In genomic region chr1:40476924-40477679, GRCh38 we compare ENCODE assay signal across 9 cellular contexts. TPM values are rescaled to one million over a fixed set of nuclear protein-coding genes. Genes with fewer than 3 reads are reported as not detected.
DNase-seq lines count a peak whose midpoint lies in the region; ATAC-seq, FAIRE-seq and TF ChIP-seq lines count a peak whose summit lies in the region.
"Had no signal": no experiment of that assay in that cellular context is flagged by ENCODE, and none has a peak within 500 bp of the region (broad histone marks: within the 10 kb centered on the region; RNA-seq: fewer than 3 reads in every experiment).

Gene ZFP69, plus strand, starts transcription at chr1:40477290. Its CDS starts 2,072 bp downstream, at chr1:40479362.

- no peak for TF ChIP-seq CTCF in D721Med (IDR thresholded peaks at IDR 0.05; ENCODE audit: insufficient read depth, missing control alignments)
- TF ChIP-seq CTCF in astrocyte (IDR thresholded peaks at IDR 0.05; ENCODE audit: insufficient read depth, low read depth, low read length), result no peak
- no peak for TF ChIP-seq CTCF in sigmoid colon (IDR thresholded peaks at IDR 0.05)

- H2AFZ ChIP-seq in astrocyte (ENCODE audit: low read depth, low read length), result peak within 1 kb of the TSS; percentile 93

- peak; percentile 60 for DNase-seq in D721Med (ENCODE audit: insufficient read length, low spot score)
- DNase-seq in MV-4-11 (lab: John Stamatoyannopoulos, UW), result peak; percentile 74
- DNase-seq in T-helper 2 cell treated with Interferon-gamma antibody and Interleukin-4, amounts not matched to agents 5 μg/mL and 100 μg/mL, for 36 hours (ENCODE audit: low spot score), result peak; percentile 63
- peak; percentile 47 for DNase-seq in astrocyte (ENCODE audit: low read depth)
- peak in 45 of 51 donors; percentile 7 to 68 (median 36) for DNase-seq in hypothalamus (lab: John Stamatoyannopoulos, UW)
- peak; percentile 74 for DNase-seq in sigmoid colon
- no peak for DNase-seq in RCC 7860 (ENCODE audit: low spot score)

- no peaks in the 10 kb centered on the region for H4K20me1 ChIP-seq in astrocyte (ENCODE audit: insufficient read depth, low read length)

- peak within 1 kb of the TSS; percentile 82 for H3K4me3 ChIP-seq in astrocyte (ENCODE audit: insufficient read depth, low read depth, low read length)
- peak within 1 kb of the TSS; percentile 51 to 92 (median 76) for H3K4me3 ChIP-seq in sigmoid colon

- 1% methylated on average over 65 of the region's 65 CpGs for WGBS in sigmoid colon, 2 donors

- peaks cover 14% of the 10 kb centered on the region for H3K4me1 Mint-ChIP-seq in T-helper 2 cell treated with Interferon-gamma antibody and Interleukin-4, amounts not matched to agents 5 μg/mL and 100 μg/mL, for 36 hours (ENCODE audit: low read depth)
- peaks cover 3% of the 10 kb centered on the region for H3K4me1 Mint-ChIP-seq in astrocyte (ENCODE audit: low read depth, unreplicated experiment)

- FAIRE-seq in D721Med (lab: Jason Lieb, UNC) (no peak), astrocyte (lab: Jason Lieb, UNC) (no peak), RCC 7860 (lab: Jason Lieb, UNC) (no peak)
- FAIRE-seq: TTC549 had no signal

- peaks cover 6% of the 10 kb centered on the region for H3K9me3 ChIP-seq in astrocyte (ENCODE audit: insufficient read depth, low read depth, low read length)
- peaks cover 0 to 12% (median 1%) of the 10 kb centered on the region in 4 donors for H3K9me3 ChIP-seq in sigmoid colon

- H3K27ac Mint-ChIP-seq in T-helper 2 cell treated with Interferon-gamma antibody and Interleukin-4, amounts not matched to agents 5 μg/mL and 100 μg/mL, for 36 hours, result peak within 1 kb of the TSS; percentile 82
- H3K27ac Mint-ChIP-seq in astrocyte (ENCODE audit: unreplicated experiment), result no peak within 1 kb of the TSS

- peak; percentile 64 for ATAC-seq in GM21619 (IDR thresholded peaks at IDR 0.05; ENCODE audit: unreplicated experiment)

- no peaks in the 10 kb centered on the region for H3K79me2 ChIP-seq in astrocyte (ENCODE audit: insufficient read depth, low read length)

- H3K27me3 ChIP-seq in astrocyte (ENCODE audit: insufficient read depth, low read length) (no peaks in the 10 kb centered on the region), sigmoid colon (no peaks in the 10 kb centered on the region)

- H3K27me3 Mint-ChIP-seq in T-helper 2 cell treated with Interferon-gamma antibody and Interleukin-4, amounts not matched to agents 5 μg/mL and 100 μg/mL, for 36 hours (ENCODE audit: low read depth), result no peaks in the 10 kb centered on the region
- H3K27me3 Mint-ChIP-seq in astrocyte (ENCODE audit: low read depth, unreplicated experiment), result no peaks in the 10 kb centered on the region

- peak within 1 kb of the TSS; percentile 83 for H3K4me3 Mint-ChIP-seq in T-helper 2 cell treated with Interferon-gamma antibody and Interleukin-4, amounts not matched to agents 5 μg/mL and 100 μg/mL, for 36 hours
- H3K4me3 Mint-ChIP-seq in astrocyte (ENCODE audit: unreplicated experiment), result peak within 1 kb of the TSS; percentile 85

- no peak within 1 kb of the TSS for H3K27ac ChIP-seq in astrocyte (ENCODE audit: low read depth, low read length)
- H3K27ac ChIP-seq in sigmoid colon, result peak within 1 kb of the TSS; percentile 71 to 74 (median 72)

- intact Hi-C loops in sigmoid colon (cut with DNase I), result no loop called here

- H3K36me3 Mint-ChIP-seq in T-helper 2 cell treated with Interferon-gamma antibody and Interleukin-4, amounts not matched to agents 5 μg/mL and 100 μg/mL, for 36 hours (ENCODE audit: low read depth), result peaks cover 41% of the 10 kb centered on the region
- peaks cover 22% of the 10 kb centered on the region for H3K36me3 Mint-ChIP-seq in astrocyte (ENCODE audit: low read depth, unreplicated experiment)

- H3K4me2 ChIP-seq in astrocyte (ENCODE audit: low read length), result peak within 1 kb of the TSS; percentile 92

- H3K36me3 ChIP-seq in astrocyte (ENCODE audit: insufficient read depth, low read length) (no peaks in the 10 kb centered on the region), sigmoid colon (peaks cover 0 to 7% (median under 1%) of the 10 kb centered on the region in 4 donors)

- peaks cover 45% of the 10 kb centered on the region for H3K9me3 Mint-ChIP-seq in T-helper 2 cell treated with Interferon-gamma antibody and Interleukin-4, amounts not matched to agents 5 μg/mL and 100 μg/mL, for 36 hours
- H3K9me3 Mint-ChIP-seq in astrocyte (ENCODE audit: unreplicated experiment), result peaks cover 48% of the 10 kb centered on the region

- no peak for TF ChIP-seq POLR2A in sigmoid colon (IDR thresholded peaks at IDR 0.05)

- peak within 1 kb of the TSS; percentile 72 for H3K9ac ChIP-seq in astrocyte (ENCODE audit: low read length)

- TF ChIP-seq EP300 in sigmoid colon (IDR thresholded peaks at IDR 0.05), result no peak

- H3K4me1 ChIP-seq in astrocyte (ENCODE audit: insufficient read depth, low read length), result peaks cover 7% of the 10 kb centered on the region
- peaks cover 0 to 13% (median 6%) of the 10 kb centered on the region in 4 donors for H3K4me1 ChIP-seq in sigmoid colon

RNA-seq across cellular contexts. Expression of gene ZFP69, which starts in this region (rescaled TPM):
- 1.4 and 1.8 TPM in 2 replicates for total RNA-seq in astrocyte
- total RNA-seq in sigmoid colon, result 1 to 10 TPM; 2.3 to 7.2 (median 3.7) TPM
- 1 to 10 TPM in 2 of 3 donors, under 1 TPM in 1; 0.92 to 2.5 (median 1.8) TPM for polyA plus RNA-seq in sigmoid colon
